Comparison of ENCODE assay signal across 12 cellular contexts in genomic region chr3:197961582-197961945, GRCh38. TPM values are rescaled to one million over a fixed set of nuclear protein-coding genes. Genes with fewer than 3 reads are reported as not detected.
DNase-seq lines count a peak whose midpoint lies in the region; ATAC-seq and TF ChIP-seq lines count a peak whose summit lies in the region.
"Had no signal": no experiment of that assay in that cellular context is flagged by ENCODE, and none has a peak within 500 bp of the region (broad histone marks: within the 10 kb centered on the region; RNA-seq: fewer than 3 reads in every experiment).

No MANE protein-coding gene starts in this region.

- TF ChIP-seq CTCF in brain (conservative IDR thresholded peaks at IDR 0.05) = no peak

- H3K4me3 ChIP-seq in skeletal muscle satellite cell (ENCODE audit: low read length) = no peak overlapping the region

- H3K27ac Mint-ChIP-seq in activated T-cell treated with anti-CD3 and anti-CD28 coated beads, Interleukin-2, amount 50 U/mL, for 72 hours = peak overlapping the region; percentile 92
- H3K27ac Mint-ChIP-seq in brain = peak overlapping the region in 1 of 5 experiments; percentile 98

- peaks cover 15% of the 10 kb centered on the region for H3K4me1 ChIP-seq in skeletal muscle satellite cell (ENCODE audit: control insufficient read depth, insufficient read depth, low read length)

- peaks cover 58% of the 10 kb centered on the region for H3K4me1 Mint-ChIP-seq in activated T-cell treated with anti-CD3 and anti-CD28 coated beads, Interleukin-2, amount 50 U/mL, for 72 hours (ENCODE audit: low read depth)
- peaks cover 65% of the 10 kb centered on the region for H3K4me1 Mint-ChIP-seq in brain

- peak overlapping the region; percentile 89 to 94 for H3K4me3 Mint-ChIP-seq in activated T-cell treated with anti-CD3 and anti-CD28 coated beads, Interleukin-2, amount 50 U/mL, for 72 hours
- H3K4me3 Mint-ChIP-seq in brain = peak overlapping the region; percentile 85 to 95 (median 91)

- no peak for ATAC-seq in activated T-cell treated with anti-CD3 and anti-CD28 coated beads, Interleukin-2, amount 50 U/mL, for 72 hours (replicated peaks in 1 of 2)
- ATAC-seq in HG02610 (IDR thresholded peaks at IDR 0.05; ENCODE audit: unreplicated experiment) (no peak), Right ventricle myocardium superior (ENCODE audit: poor library complexity) (no peak)
- ATAC-seq: esophagus mucosa, upper lobe of right lung had no signal

- H3K36me3 Mint-ChIP-seq in activated T-cell treated with anti-CD3 and anti-CD28 coated beads, Interleukin-2, amount 50 U/mL, for 72 hours (ENCODE audit: insufficient read depth in 2 of 2) = peaks cover 2 to 7% of the 10 kb centered on the region in 2 donors
- peaks cover 22% of the 10 kb centered on the region for H3K36me3 Mint-ChIP-seq in brain

- H3K9ac ChIP-seq in skeletal muscle satellite cell (ENCODE audit: low read depth, low read length) = no peak overlapping the region

- no peak for DNase-seq in activated T-cell treated with anti-CD3 and anti-CD28 coated beads, Interleukin-2, amount 50 U/mL, for 72 hours
- no peak for DNase-seq in activated T-cell treated with anti-CD3 and anti-CD28 coated beads, Interleukin-2, amount 50 U/mL, for 1 hour
- DNase-seq in NOMO-1 (lab: John Stamatoyannopoulos, UW; ENCODE audit: unreplicated experiment in 2 of 2) (peak; percentile 37 to 60), NCI-H2196 (lab: John Stamatoyannopoulos, UW; ENCODE audit: unreplicated experiment) (no peak), Right ventricle myocardium superior (no peak)
- DNase-seq: NCI-H1436 treated with DMSO at 0.1 percent for 48 hours, NCI-H82, upper lobe of right lung had no signal

- H3K9me3 Mint-ChIP-seq in activated T-cell treated with anti-CD3 and anti-CD28 coated beads, Interleukin-2, amount 50 U/mL, for 72 hours = no peaks in the 10 kb centered on the region
- peaks cover 0 to 7% (median 2%) of the 10 kb centered on the region in 5 experiments for H3K9me3 Mint-ChIP-seq in brain

- intact Hi-C loops in Right ventricle myocardium superior (cut with DNase I) = no loop called here

- H3K4me2 ChIP-seq in skeletal muscle satellite cell (ENCODE audit: low read length) = peak overlapping the region; percentile 92

- no peaks in the 10 kb centered on the region for H3K27me3 ChIP-seq in skeletal muscle satellite cell (ENCODE audit: control insufficient read depth, insufficient read depth, low read length)
- H3K27me3 ChIP-seq: upper lobe of right lung had no signal

- H3K27me3 Mint-ChIP-seq in activated T-cell treated with anti-CD3 and anti-CD28 coated beads, Interleukin-2, amount 50 U/mL, for 72 hours (ENCODE audit: low read depth) = no peaks in the 10 kb centered on the region
- peaks cover 7% of the 10 kb centered on the region for H3K27me3 Mint-ChIP-seq in brain

- H3K36me3 ChIP-seq in skeletal muscle satellite cell (ENCODE audit: insufficient read depth, low read length) = peaks cover 11% of the 10 kb centered on the region

- H3K9me3 ChIP-seq in skeletal muscle satellite cell (replicated peaks; ENCODE audit: low read length) = no peaks in the 10 kb centered on the region
- H3K9me3 ChIP-seq: upper lobe of right lung had no signal

RNA-seq across cellular contexts. Expression of gene LMLN, which starts 1.5 kb away (rescaled TPM):
- 1 to 10 TPM; 5.4 to 6.5 TPM for total RNA-seq in activated T-cell treated with anti-CD3 and anti-CD28 coated beads, Interleukin-2, amount 50 U/mL, for 72 hours
- 1.5 TPM for polyA plus RNA-seq in brain (ENCODE audit: insufficient read depth, low read depth, low replicate concordance)
- 8.1 and 8.3 TPM in 2 replicates for total RNA-seq in skeletal muscle satellite cell (2012; rRNA removed)
- 8.8 TPM for total RNA-seq in Right ventricle myocardium superior

RNA-seq across cellular contexts. Expression of gene RPL35A, which starts 11.6 kb away (rescaled TPM):
- 1,000 to 10,000 TPM; 1,788 to 1,874 TPM for total RNA-seq in activated T-cell treated with anti-CD3 and anti-CD28 coated beads, Interleukin-2, amount 50 U/mL, for 72 hours
- 1,779 TPM for polyA plus RNA-seq in brain (ENCODE audit: insufficient read depth, low read depth, low replicate concordance)
- total RNA-seq in skeletal muscle satellite cell (2012; rRNA removed) = 537 and 796 TPM in 2 replicates
- total RNA-seq in Right ventricle myocardium superior = 671 TPM

Comparison
In these comparisons a context has a peak if more than half of its experiments do, and no peak if none do; other contexts are left out.
1. DNase-seq: peak in NOMO-1 (2 of 2); none in activated T-cell treated with anti-CD3 and anti-CD28 coated beads, Interleukin-2, amount 50 U/mL, for 72 hours (0 of 2), activated T-cell treated with anti-CD3 and anti-CD28 coated beads, Interleukin-2, amount 50 U/mL, for 1 hour (single experiment), NCI-H2196 (single experiment) and Right ventricle myocardium superior (single experiment).